1 cellular context compared by ENCODE assay signal in the genomic region with DNA sequence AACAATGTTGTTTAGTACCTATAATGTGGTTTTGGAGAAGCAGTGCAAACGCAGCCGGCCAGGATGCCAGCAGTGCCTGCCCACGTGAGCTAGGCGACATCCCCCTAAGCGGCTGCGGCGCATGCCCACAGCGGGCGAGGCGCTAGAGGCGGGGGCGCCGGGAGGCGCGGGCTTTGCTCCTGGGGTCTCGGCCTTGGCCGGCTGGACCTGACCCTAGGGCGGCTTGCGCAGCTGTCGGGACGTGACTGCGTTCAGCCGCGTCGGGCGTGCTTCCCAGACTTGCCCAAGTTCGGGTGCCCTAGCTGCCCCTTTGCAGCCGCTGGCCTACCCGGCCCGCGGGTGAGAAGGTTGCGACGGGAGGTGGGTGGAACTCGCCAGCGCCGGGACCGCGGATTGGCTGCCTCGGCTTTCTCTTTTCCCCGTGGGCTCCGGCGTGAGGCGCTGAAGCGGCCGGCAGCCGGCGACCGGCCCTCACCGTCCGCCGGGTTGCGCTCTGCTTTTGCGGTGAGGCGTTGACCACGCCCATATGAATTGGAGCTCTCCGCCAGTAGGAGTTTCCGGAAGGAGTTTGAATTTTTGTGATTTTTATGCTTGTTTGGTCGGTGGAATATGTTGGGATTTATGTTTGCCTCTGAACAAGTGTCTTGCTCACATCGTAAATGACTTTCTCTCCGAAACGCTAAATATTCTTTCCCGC.
TF ChIP-seq lines count a peak whose summit lies in the region.

A gene (plus strand): TSS at position 122 of the 697 bp plus-strand sequence. CDS start 599 bp downstream, outside the sequence.

TF ChIP-seq in WTC11, 78 proteins besides CTCF, POLR2A, EP300 and RAD21 (continued from another document and continues in another):
- TF ChIP-seq, protein P1, sequence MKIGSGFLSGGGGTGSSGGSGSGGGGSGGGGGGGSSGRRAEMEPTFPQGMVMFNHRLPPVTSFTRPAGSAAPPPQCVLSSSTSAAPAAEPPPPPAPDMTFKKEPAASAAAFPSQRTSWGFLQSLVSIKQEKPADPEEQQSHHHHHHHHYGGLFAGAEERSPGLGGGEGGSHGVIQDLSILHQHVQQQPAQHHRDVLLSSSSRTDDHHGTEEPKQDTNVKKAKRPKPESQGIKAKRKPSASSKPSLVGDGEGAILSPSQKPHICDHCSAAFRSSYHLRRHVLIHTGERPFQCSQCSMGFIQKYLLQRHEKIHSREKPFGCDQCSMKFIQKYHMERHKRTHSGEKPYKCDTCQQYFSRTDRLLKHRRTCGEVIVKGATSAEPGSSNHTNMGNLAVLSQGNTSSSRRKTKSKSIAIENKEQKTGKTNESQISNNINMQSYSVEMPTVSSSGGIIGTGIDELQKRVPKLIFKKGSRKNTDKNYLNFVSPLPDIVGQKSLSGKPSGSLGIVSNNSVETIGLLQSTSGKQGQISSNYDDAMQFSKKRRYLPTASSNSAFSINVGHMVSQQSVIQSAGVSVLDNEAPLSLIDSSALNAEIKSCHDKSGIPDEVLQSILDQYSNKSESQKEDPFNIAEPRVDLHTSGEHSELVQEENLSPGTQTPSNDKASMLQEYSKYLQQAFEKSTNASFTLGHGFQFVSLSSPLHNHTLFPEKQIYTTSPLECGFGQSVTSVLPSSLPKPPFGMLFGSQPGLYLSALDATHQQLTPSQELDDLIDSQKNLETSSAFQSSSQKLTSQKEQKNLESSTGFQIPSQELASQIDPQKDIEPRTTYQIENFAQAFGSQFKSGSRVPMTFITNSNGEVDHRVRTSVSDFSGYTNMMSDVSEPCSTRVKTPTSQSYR (CRISPR knock-in tag; IDR thresholded peaks at IDR 0.05) = no peak
- TF ChIP-seq, protein P2, sequence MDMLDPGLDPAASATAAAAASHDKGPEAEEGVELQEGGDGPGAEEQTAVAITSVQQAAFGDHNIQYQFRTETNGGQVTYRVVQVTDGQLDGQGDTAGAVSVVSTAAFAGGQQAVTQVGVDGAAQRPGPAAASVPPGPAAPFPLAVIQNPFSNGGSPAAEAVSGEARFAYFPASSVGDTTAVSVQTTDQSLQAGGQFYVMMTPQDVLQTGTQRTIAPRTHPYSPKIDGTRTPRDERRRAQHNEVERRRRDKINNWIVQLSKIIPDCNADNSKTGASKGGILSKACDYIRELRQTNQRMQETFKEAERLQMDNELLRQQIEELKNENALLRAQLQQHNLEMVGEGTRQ (CRISPR knock-in tag; IDR thresholded peaks at IDR 0.05) = peak; percentile 91
- TF ChIP-seq ZNF423 (CRISPR knock-in tag; IDR thresholded peaks at IDR 0.05) (no peak), ZNF138 (CRISPR knock-in tag; conservative IDR thresholded peaks at IDR 0.05) (no peak), RELA (CRISPR knock-in tag; IDR thresholded peaks at IDR 0.05; ENCODE audit: borderline replicate concordance) (no peak), NR2C2 (CRISPR knock-in tag; IDR thresholded peaks at IDR 0.05) (no peak), ELF4 (CRISPR knock-in tag; IDR thresholded peaks at IDR 0.05; ENCODE audit: low read depth) (no peak), GABPB1 (CRISPR knock-in tag; IDR thresholded peaks at IDR 0.05) (no peak; the same call in 1 of the 2 replicates), FOXJ3 (CRISPR knock-in tag; IDR thresholded peaks at IDR 0.05; ENCODE audit: borderline replicate concordance) (no peak), NR3C1 (CRISPR knock-in tag; conservative IDR thresholded peaks at IDR 0.05; ENCODE audit: low read depth) (no peak), KAT7 (CRISPR knock-in tag; IDR thresholded peaks at IDR 0.05; ENCODE audit: borderline replicate concordance) (no peak), RORB (CRISPR knock-in tag; IDR thresholded peaks at IDR 0.05) (no peak), TEAD1 (CRISPR knock-in tag; IDR thresholded peaks at IDR 0.05) (peak; percentile 84), ESRRA (CRISPR knock-in tag; IDR thresholded peaks at IDR 0.05; ENCODE audit: borderline replicate concordance) (peak; percentile 85), TCF7 (CRISPR knock-in tag; IDR thresholded peaks at IDR 0.05; ENCODE audit: low read depth) (no peak), ATF1 (CRISPR knock-in tag; IDR thresholded peaks at IDR 0.05) (no peak), JAZF1 (CRISPR knock-in tag; IDR thresholded peaks at IDR 0.05) (no peak), NFE2L1 (CRISPR knock-in tag; IDR thresholded peaks at IDR 0.05) (0 out of 2 replicates have a peak, but pooled peaks have one; percentile 74), TEAD4 (CRISPR knock-in tag; IDR thresholded peaks at IDR 0.05) (0 out of 2 replicates have a peak, but pooled peaks have one; percentile 18), SMAD3 (CRISPR knock-in tag; IDR thresholded peaks at IDR 0.05; ENCODE audit: borderline replicate concordance) (peak; percentile 91)
- TF ChIP-seq, protein P3, sequence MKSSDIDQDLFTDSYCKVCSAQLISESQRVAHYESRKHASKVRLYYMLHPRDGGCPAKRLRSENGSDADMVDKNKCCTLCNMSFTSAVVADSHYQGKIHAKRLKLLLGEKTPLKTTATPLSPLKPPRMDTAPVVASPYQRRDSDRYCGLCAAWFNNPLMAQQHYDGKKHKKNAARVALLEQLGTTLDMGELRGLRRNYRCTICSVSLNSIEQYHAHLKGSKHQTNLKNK (CRISPR knock-in tag; IDR thresholded peaks at IDR 0.05) = no peak
- TF ChIP-seq, protein P4, sequence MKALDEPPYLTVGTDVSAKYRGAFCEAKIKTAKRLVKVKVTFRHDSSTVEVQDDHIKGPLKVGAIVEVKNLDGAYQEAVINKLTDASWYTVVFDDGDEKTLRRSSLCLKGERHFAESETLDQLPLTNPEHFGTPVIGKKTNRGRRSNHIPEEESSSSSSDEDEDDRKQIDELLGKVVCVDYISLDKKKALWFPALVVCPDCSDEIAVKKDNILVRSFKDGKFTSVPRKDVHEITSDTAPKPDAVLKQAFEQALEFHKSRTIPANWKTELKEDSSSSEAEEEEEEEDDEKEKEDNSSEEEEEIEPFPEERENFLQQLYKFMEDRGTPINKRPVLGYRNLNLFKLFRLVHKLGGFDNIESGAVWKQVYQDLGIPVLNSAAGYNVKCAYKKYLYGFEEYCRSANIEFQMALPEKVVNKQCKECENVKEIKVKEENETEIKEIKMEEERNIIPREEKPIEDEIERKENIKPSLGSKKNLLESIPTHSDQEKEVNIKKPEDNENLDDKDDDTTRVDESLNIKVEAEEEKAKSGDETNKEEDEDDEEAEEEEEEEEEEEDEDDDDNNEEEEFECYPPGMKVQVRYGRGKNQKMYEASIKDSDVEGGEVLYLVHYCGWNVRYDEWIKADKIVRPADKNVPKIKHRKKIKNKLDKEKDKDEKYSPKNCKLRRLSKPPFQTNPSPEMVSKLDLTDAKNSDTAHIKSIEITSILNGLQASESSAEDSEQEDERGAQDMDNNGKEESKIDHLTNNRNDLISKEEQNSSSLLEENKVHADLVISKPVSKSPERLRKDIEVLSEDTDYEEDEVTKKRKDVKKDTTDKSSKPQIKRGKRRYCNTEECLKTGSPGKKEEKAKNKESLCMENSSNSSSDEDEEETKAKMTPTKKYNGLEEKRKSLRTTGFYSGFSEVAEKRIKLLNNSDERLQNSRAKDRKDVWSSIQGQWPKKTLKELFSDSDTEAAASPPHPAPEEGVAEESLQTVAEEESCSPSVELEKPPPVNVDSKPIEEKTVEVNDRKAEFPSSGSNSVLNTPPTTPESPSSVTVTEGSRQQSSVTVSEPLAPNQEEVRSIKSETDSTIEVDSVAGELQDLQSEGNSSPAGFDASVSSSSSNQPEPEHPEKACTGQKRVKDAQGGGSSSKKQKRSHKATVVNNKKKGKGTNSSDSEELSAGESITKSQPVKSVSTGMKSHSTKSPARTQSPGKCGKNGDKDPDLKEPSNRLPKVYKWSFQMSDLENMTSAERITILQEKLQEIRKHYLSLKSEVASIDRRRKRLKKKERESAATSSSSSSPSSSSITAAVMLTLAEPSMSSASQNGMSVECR (CRISPR knock-in tag; IDR thresholded peaks at IDR 0.05; ENCODE audit: borderline replicate concordance) = peak; percentile 85; the same call in 1 of the 2 replicates
- TF ChIP-seq, protein P5, sequence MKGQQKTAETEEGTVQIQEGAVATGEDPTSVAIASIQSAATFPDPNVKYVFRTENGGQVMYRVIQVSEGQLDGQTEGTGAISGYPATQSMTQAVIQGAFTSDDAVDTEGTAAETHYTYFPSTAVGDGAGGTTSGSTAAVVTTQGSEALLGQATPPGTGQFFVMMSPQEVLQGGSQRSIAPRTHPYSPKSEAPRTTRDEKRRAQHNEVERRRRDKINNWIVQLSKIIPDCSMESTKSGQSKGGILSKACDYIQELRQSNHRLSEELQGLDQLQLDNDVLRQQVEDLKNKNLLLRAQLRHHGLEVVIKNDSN (CRISPR knock-in tag; IDR thresholded peaks at IDR 0.05) = peak; percentile 91
- TF ChIP-seq, protein P6, sequence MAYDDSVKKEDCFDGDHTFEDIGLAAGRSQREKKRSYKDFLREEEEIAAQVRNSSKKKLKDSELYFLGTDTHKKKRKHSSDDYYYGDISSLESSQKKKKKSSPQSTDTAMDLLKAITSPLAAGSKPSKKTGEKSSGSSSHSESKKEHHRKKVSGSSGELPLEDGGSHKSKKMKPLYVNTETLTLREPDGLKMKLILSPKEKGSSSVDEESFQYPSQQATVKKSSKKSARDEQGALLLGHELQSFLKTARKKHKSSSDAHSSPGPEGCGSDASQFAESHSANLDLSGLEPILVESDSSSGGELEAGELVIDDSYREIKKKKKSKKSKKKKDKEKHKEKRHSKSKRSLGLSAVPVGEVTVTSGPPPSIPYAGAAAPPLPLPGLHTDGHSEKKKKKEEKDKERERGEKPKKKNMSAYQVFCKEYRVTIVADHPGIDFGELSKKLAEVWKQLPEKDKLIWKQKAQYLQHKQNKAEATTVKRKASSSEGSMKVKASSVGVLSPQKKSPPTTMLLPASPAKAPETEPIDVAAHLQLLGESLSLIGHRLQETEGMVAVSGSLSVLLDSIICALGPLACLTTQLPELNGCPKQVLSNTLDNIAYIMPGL (CRISPR knock-in tag; IDR thresholded peaks at IDR 0.05) = peak; percentile 81
- TF ChIP-seq, protein P7, sequence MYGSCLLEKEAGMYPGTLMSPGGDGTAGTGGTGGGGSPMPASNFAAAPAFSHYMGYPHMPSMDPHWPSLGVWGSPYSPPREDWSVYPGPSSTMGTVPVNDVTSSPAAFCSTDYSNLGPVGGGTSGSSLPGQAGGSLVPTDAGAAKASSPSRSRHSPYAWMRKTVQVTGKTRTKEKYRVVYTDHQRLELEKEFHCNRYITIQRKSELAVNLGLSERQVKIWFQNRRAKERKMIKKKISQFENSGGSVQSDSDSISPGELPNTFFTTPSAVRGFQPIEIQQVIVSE (CRISPR knock-in tag; IDR thresholded peaks at IDR 0.05; ENCODE audit: borderline replicate concordance) = no peak
- TF ChIP-seq, protein P8, sequence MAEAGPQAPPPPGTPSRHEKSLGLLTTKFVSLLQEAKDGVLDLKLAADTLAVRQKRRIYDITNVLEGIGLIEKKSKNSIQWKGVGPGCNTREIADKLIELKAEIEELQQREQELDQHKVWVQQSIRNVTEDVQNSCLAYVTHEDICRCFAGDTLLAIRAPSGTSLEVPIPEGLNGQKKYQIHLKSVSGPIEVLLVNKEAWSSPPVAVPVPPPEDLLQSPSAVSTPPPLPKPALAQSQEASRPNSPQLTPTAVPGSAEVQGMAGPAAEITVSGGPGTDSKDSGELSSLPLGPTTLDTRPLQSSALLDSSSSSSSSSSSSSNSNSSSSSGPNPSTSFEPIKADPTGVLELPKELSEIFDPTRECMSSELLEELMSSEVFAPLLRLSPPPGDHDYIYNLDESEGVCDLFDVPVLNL (CRISPR knock-in tag; IDR thresholded peaks at IDR 0.05; ENCODE audit: borderline replicate concordance, low read depth) = no peak
- TF ChIP-seq, protein P9, sequence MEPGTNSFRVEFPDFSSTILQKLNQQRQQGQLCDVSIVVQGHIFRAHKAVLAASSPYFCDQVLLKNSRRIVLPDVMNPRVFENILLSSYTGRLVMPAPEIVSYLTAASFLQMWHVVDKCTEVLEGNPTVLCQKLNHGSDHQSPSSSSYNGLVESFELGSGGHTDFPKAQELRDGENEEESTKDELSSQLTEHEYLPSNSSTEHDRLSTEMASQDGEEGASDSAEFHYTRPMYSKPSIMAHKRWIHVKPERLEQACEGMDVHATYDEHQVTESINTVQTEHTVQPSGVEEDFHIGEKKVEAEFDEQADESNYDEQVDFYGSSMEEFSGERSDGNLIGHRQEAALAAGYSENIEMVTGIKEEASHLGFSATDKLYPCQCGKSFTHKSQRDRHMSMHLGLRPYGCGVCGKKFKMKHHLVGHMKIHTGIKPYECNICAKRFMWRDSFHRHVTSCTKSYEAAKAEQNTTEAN (CRISPR knock-in tag; IDR thresholded peaks at IDR 0.05) = peak; percentile 70
- TF ChIP-seq, protein P10, sequence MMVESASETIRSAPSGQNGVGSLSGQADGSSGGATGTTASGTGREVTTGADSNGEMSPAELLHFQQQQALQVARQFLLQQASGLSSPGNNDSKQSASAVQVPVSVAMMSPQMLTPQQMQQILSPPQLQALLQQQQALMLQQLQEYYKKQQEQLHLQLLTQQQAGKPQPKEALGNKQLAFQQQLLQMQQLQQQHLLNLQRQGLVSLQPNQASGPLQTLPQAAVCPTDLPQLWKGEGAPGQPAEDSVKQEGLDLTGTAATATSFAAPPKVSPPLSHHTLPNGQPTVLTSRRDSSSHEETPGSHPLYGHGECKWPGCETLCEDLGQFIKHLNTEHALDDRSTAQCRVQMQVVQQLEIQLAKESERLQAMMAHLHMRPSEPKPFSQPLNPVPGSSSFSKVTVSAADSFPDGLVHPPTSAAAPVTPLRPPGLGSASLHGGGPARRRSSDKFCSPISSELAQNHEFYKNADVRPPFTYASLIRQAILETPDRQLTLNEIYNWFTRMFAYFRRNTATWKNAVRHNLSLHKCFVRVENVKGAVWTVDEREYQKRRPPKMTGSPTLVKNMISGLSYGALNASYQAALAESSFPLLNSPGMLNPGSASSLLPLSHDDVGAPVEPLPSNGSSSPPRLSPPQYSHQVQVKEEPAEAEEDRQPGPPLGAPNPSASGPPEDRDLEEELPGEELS (CRISPR knock-in tag; IDR thresholded peaks at IDR 0.05) = peak; percentile 74; the same call in 1 of the 2 replicates
- TF ChIP-seq, protein P11, sequence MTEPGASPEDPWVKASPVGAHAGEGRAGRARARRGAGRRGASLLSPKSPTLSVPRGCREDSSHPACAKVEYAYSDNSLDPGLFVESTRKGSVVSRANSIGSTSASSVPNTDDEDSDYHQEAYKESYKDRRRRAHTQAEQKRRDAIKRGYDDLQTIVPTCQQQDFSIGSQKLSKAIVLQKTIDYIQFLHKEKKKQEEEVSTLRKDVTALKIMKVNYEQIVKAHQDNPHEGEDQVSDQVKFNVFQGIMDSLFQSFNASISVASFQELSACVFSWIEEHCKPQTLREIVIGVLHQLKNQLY (CRISPR knock-in tag; IDR thresholded peaks at IDR 0.05) = no peak
